Comparison of ENCODE assay signal across 8 cellular contexts in genomic region chr13:27792393-27793218, GRCh38. TPM values are rescaled to one million over a fixed set of nuclear protein-coding genes. Genes with fewer than 3 reads are reported as not detected.
DNase-seq lines count a peak whose midpoint lies in the region; ATAC-seq and TF ChIP-seq lines count a peak whose summit lies in the region.

TSS of gene GSX1 (plus strand) at chr13:27792483. CDS start at chr13:27792691, 208 bp downstream.

- no peak for TF ChIP-seq CTCF in HL-60 (IDR thresholded peaks at IDR 0.05; ENCODE audit: insufficient read depth, low read length)
- no peak for TF ChIP-seq CTCF in epithelial cell of esophagus (IDR thresholded peaks at IDR 0.05; ENCODE audit: insufficient read depth, low read depth, low read length, missing control alignments)
- TF ChIP-seq CTCF in mucosa of descending colon (IDR thresholded peaks at IDR 0.05): no peak

- peak; percentile 88 for ATAC-seq in mucosa of descending colon
- no peak for ATAC-seq in GM19328 (IDR thresholded peaks at IDR 0.05; ENCODE audit: unreplicated experiment)

- DNase-seq in ACHN (peak; percentile 65), HL-60 (ENCODE audit: low read depth in 1 of 2, low spot score in 1 of 2) (peak; percentile 4 to 39), epithelial cell of esophagus (ENCODE audit: low read depth) (peak; percentile 82), mucosa of descending colon (peak in 2 of 3 donors; percentile 75 to 79), AML-193 (lab: John Stamatoyannopoulos, UW) (no peak)
- DNase-seq in activated CD4-positive, alpha-beta T cell treated with anti-CD3 and anti-CD28 coated beads, Interleukin-2, amount 10 ng/mL, durations not matched to agents 24 days and 14 days: peak; percentile 83
- DNase-seq in stimulated activated CD8-positive, alpha-beta memory T cell treated with anti-CD3 and anti-CD28 coated beads, Interleukin-4, amount 100 ng/mL, for 48 hours: peak; percentile 69

- H3K9me3 Mint-ChIP-seq in activated CD4-positive, alpha-beta T cell treated with anti-CD3 and anti-CD28 coated beads, Interleukin-2, amount 10 ng/mL, durations not matched to agents 24 days and 14 days: peaks cover 20% of the 10 kb centered on the region

- peaks cover 21% of the 10 kb centered on the region for H3K4me1 Mint-ChIP-seq in activated CD4-positive, alpha-beta T cell treated with anti-CD3 and anti-CD28 coated beads, Interleukin-2, amount 10 ng/mL, durations not matched to agents 24 days and 14 days

- H3K9me3 ChIP-seq in mucosa of descending colon: no peaks in the 10 kb centered on the region

- H3K27me3 ChIP-seq in HL-60 (ENCODE audit: insufficient read depth, poor library complexity, severe bottlenecking): peaks cover 93% of the 10 kb centered on the region

- H3K4me3 ChIP-seq in HL-60 (replicated peaks; ENCODE audit: insufficient read depth, low read length) (no peak within 1 kb of the TSS), epithelial cell of esophagus (ENCODE audit: low read length) (no peak within 1 kb of the TSS), mucosa of descending colon (no peak within 1 kb of the TSS)

- peak within 1 kb of the TSS; percentile 76 for H3K4me3 Mint-ChIP-seq in activated CD4-positive, alpha-beta T cell treated with anti-CD3 and anti-CD28 coated beads, Interleukin-2, amount 10 ng/mL, durations not matched to agents 24 days and 14 days

- peaks cover 4% of the 10 kb centered on the region for H3K36me3 Mint-ChIP-seq in activated CD4-positive, alpha-beta T cell treated with anti-CD3 and anti-CD28 coated beads, Interleukin-2, amount 10 ng/mL, durations not matched to agents 24 days and 14 days (ENCODE audit: low read depth)

- no peaks in the 10 kb centered on the region for H3K36me3 ChIP-seq in mucosa of descending colon (ENCODE audit: low read depth)

- peak within 1 kb of the TSS; percentile 46 for H3K27ac Mint-ChIP-seq in activated CD4-positive, alpha-beta T cell treated with anti-CD3 and anti-CD28 coated beads, Interleukin-2, amount 10 ng/mL, durations not matched to agents 24 days and 14 days

- intact Hi-C loops in activated CD4-positive, alpha-beta T cell treated with anti-CD3 and anti-CD28 coated beads, Interleukin-2, amount 10 ng/mL, durations not matched to agents 24 days and 14 days (cut with micrococcal nuclease): loop anchor here (2.0 kb wide), 2 partner anchors 174 to 186 kb away; no protein-coding TSS in a partner anchor
- intact Hi-C loops in mucosa of descending colon (cut with DNase I, micrococcal nuclease): no loop called here

- no peak within 1 kb of the TSS for H3K27ac ChIP-seq in HL-60 (replicated peaks)

- H3K27me3 Mint-ChIP-seq in activated CD4-positive, alpha-beta T cell treated with anti-CD3 and anti-CD28 coated beads, Interleukin-2, amount 10 ng/mL, durations not matched to agents 24 days and 14 days: peaks cover 76% of the 10 kb centered on the region

- in situ Hi-C loops in ACHN (cut with HindIII; ENCODE audit: low pct_ligation_motif_present, low pct_unique_long_range_greater_than_20kb, low sequenced_read_pairs): no loop called here

- peaks cover 19% of the 10 kb centered on the region for H3K4me1 ChIP-seq in mucosa of descending colon (ENCODE audit: low read depth)

RNA-seq across cellular contexts. Expression of gene GSX1, which starts in this region (rescaled TPM):
- total RNA-seq in activated CD4-positive, alpha-beta T cell treated with anti-CD3 and anti-CD28 coated beads, Interleukin-2, amount 10 ng/mL, durations not matched to agents 24 days and 14 days: not detected in 2 replicates
- total RNA-seq in mucosa of descending colon: not detected

Comparison
In these comparisons a context has a peak if more than half of its experiments do, and no peak if none do; other contexts are left out.
1. Peak in DNase-seq in activated CD4-positive, alpha-beta T cell treated with anti-CD3 and anti-CD28 coated beads, Interleukin-2, amount 10 ng/mL, durations not matched to agents 24 days and 14 days; RNA of the gene not detected or under 1 TPM.
2. Peak in DNase-seq and ATAC-seq in mucosa of descending colon; RNA of the gene not detected or under 1 TPM.
3. DNase-seq: peak in ACHN (single experiment), HL-60 (2 of 2), epithelial cell of esophagus (single experiment) and stimulated activated CD8-positive, alpha-beta memory T cell treated with anti-CD3 and anti-CD28 coated beads, Interleukin-4, amount 100 ng/mL, for 48 hours (single experiment); none in AML-193 (0 of 2).